Comparison of ENCODE assay signal across 12 cellular contexts in the genomic region with DNA sequence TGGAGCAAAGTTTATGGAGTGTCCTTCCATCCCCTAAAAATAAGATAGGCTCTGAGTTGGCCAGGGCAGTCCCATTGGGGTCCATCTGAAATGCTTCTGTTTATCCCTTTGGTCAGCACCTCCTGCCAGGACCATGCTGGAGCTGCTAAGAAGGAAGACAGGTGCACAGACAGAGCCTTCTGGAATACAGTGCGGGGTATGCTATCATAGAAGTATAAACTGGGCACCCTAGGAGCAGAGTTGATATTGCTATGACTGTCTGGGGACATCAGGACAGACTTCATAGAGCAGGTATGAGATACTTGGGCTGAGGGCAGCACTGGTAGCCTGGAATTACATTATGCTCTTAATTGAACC.
DNase-seq lines count a peak whose midpoint lies in the region; ATAC-seq and TF ChIP-seq lines count a peak whose summit lies in the region.
"Had no signal": no experiment of that assay in that cellular context is flagged by ENCODE, and none has a peak within 500 bp of the region (broad histone marks: within the 10 kb centered on the region; RNA-seq: fewer than 3 reads in every experiment).

No MANE protein-coding gene starts in this region.

- H3K36me3 Mint-ChIP-seq in activated T-cell treated with anti-CD3 and anti-CD28 coated beads, Interleukin-2, amount 50 U/mL, for 4 hours (ENCODE audit: insufficient read depth): peaks cover 55% of the 10 kb centered on the region
- peaks cover 55% of the 10 kb centered on the region for H3K36me3 Mint-ChIP-seq in activated naive CD8-positive, alpha-beta T cell treated with anti-CD3 and anti-CD28 coated beads, Interleukin-2, amount 50 U/mL, for 24 hours (ENCODE audit: low read depth)
- peaks cover 5% of the 10 kb centered on the region for H3K36me3 Mint-ChIP-seq in type B pancreatic cell
- H3K36me3 Mint-ChIP-seq: mesothelial cell of epicardium had no signal

- peaks cover 0 to 2% of the 10 kb centered on the region in 2 donors for H3K9me3 ChIP-seq in lung (ENCODE audit: control insufficient read depth in 2 of 2, insufficient read depth in 1 of 2, low read length in 1 of 2)

- H3K4me1 Mint-ChIP-seq in activated T-cell treated with anti-CD3 and anti-CD28 coated beads, Interleukin-2, amount 50 U/mL, for 4 hours (ENCODE audit: low read depth): peaks cover 81% of the 10 kb centered on the region
- peaks cover 90% of the 10 kb centered on the region for H3K4me1 Mint-ChIP-seq in activated naive CD8-positive, alpha-beta T cell treated with anti-CD3 and anti-CD28 coated beads, Interleukin-2, amount 50 U/mL, for 24 hours
- peaks cover 49% of the 10 kb centered on the region for H3K4me1 Mint-ChIP-seq in type B pancreatic cell (ENCODE audit: unreplicated experiment)

- peak overlapping the region; percentile 34 for H3K4me3 Mint-ChIP-seq in activated T-cell treated with anti-CD3 and anti-CD28 coated beads, Interleukin-2, amount 50 U/mL, for 4 hours
- H3K4me3 Mint-ChIP-seq in activated naive CD8-positive, alpha-beta T cell treated with anti-CD3 and anti-CD28 coated beads, Interleukin-2, amount 50 U/mL, for 24 hours: peak overlapping the region; percentile 61
- H3K4me3 Mint-ChIP-seq in type B pancreatic cell: peak overlapping the region; percentile 31
- H3K4me3 Mint-ChIP-seq: B cell, mesothelial cell of epicardium had no signal

- DNase-seq in activated T-cell treated with anti-CD3 and anti-CD28 coated beads, Interleukin-2, amount 50 U/mL, for 4 hours: no peak
- no peak for DNase-seq in activated T-cell treated with anti-CD3 and anti-CD28 coated beads, Interleukin-2, amount 50 U/mL, for 1 hour
- DNase-seq in activated naive CD8-positive, alpha-beta T cell treated with anti-CD3 and anti-CD28 coated beads, Interleukin-2, amount 50 U/mL, for 24 hours: no peak
- DNase-seq in lung (ENCODE audit: low spot score) (no peak), type B pancreatic cell (ENCODE audit: extremely low spot score, unreplicated experiment) (no peak), midbrain (lab: John Stamatoyannopoulos, UW) (no peak), epidermal melanocyte (ENCODE audit: insufficient read length, low spot score) (no peak)
- DNase-seq: activated gamma-delta T cell had no signal

- no peak overlapping the region for H3K4me3 ChIP-seq in lung
- H3K4me3 ChIP-seq: SK-N-MC had no signal

- H3K27me3 ChIP-seq in lung (ENCODE audit: control insufficient read depth, insufficient read depth): no peaks in the 10 kb centered on the region

- H3K4me1 ChIP-seq in lung (ENCODE audit: control insufficient read depth in 2 of 2, insufficient read depth in 2 of 2, low read length in 2 of 2): peaks cover 28 to 38% of the 10 kb centered on the region in 2 donors

- WGBS in lung, 2 donors: 84 to 100% methylated on average over 1 of the region's 1 CpG

- H3K9me3 Mint-ChIP-seq in activated T-cell treated with anti-CD3 and anti-CD28 coated beads, Interleukin-2, amount 50 U/mL, for 4 hours: no peaks in the 10 kb centered on the region
- peaks cover 16% of the 10 kb centered on the region for H3K9me3 Mint-ChIP-seq in activated naive CD8-positive, alpha-beta T cell treated with anti-CD3 and anti-CD28 coated beads, Interleukin-2, amount 50 U/mL, for 24 hours
- H3K9me3 Mint-ChIP-seq in type B pancreatic cell: peaks cover 7% of the 10 kb centered on the region
- H3K9me3 Mint-ChIP-seq: mesothelial cell of epicardium had no signal

- H3K36me3 ChIP-seq in lung (ENCODE audit: control insufficient read depth in 2 of 2, insufficient read depth in 2 of 2, low read length in 2 of 2): no peaks in the 10 kb centered on the region

- ATAC-seq in activated T-cell treated with anti-CD3 and anti-CD28 coated beads, Interleukin-2, amount 50 U/mL, for 4 hours: no peak
- no peak for ATAC-seq in activated naive CD8-positive, alpha-beta T cell treated with anti-CD3 and anti-CD28 coated beads, Interleukin-2, amount 50 U/mL, for 24 hours
- ATAC-seq in lung (ENCODE audit: insufficient read depth, low FRiP score): no peak
- ATAC-seq in GM19452 (IDR thresholded peaks at IDR 0.05; ENCODE audit: unreplicated experiment): no peak

- TF ChIP-seq CTCF in lung (IDR thresholded peaks at IDR 0.05; ENCODE audit: control extremely low read depth, extremely low read depth) (no peak), type B pancreatic cell (conservative IDR thresholded peaks at IDR 0.05) (no peak)

- H3K27me3 Mint-ChIP-seq in activated T-cell treated with anti-CD3 and anti-CD28 coated beads, Interleukin-2, amount 50 U/mL, for 4 hours (ENCODE audit: low read depth): no peaks in the 10 kb centered on the region
- no peaks in the 10 kb centered on the region for H3K27me3 Mint-ChIP-seq in activated naive CD8-positive, alpha-beta T cell treated with anti-CD3 and anti-CD28 coated beads, Interleukin-2, amount 50 U/mL, for 24 hours
- no peaks in the 10 kb centered on the region for H3K27me3 Mint-ChIP-seq in type B pancreatic cell
- H3K27me3 Mint-ChIP-seq: B cell had no signal

- peak overlapping the region; percentile 96 for H3K27ac Mint-ChIP-seq in activated naive CD8-positive, alpha-beta T cell treated with anti-CD3 and anti-CD28 coated beads, Interleukin-2, amount 50 U/mL, for 24 hours
- peak overlapping the region; percentile 94 for H3K27ac Mint-ChIP-seq in type B pancreatic cell
- H3K27ac Mint-ChIP-seq: B cell, mesothelial cell of epicardium had no signal

- H3K27ac ChIP-seq in lung (ENCODE audit: low read depth in 1 of 2, low read length in 1 of 2): peak overlapping the region; percentile 91 to 95
- H3K27ac ChIP-seq: SK-N-MC had no signal
